In the genomic region with DNA sequence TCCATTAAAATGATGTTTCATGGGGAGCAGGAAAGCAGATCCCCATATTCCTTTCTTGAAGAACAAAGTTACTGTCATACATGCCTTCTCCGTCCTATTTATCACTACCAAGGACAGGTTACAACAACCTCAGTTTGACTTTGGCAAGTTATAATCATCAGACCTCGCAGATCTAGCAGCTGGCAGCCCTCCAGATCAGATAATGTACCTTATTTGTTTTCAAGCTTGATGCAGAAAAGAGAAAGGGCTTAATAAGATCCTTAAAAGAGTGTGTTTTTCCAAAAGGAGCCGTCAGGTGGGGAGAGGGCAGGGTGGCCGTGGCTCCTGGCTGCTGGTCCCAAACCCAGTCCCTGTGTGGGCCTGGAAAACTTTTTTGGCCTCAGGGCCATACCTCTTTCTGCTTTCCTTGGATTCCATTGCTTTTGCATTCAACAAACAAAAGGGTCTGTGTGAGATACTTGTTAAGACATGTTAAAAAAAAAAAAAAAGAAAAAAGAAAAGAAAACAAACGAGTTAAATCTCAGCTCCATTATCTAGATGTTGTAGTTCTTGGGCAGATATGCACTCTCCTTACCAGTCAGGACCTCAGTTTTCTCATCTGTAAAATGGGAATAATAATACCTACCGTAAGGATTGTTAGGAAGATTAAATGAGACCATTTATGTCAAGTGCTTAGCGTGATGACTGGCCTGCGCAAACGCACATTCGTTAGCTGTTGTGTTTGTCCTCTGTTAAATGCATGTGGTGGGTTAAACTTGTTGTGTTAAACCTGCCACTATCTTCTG, we compare ENCODE assay signal across 3 cellular contexts.
TF ChIP-seq lines count a peak whose summit lies in the region.

No MANE protein-coding gene starts in this region.

TF ChIP-seq in SK-N-SH, 30 proteins besides CTCF, POLR2A, EP300 and RAD21:
- TF ChIP-seq NFIC (IDR thresholded peaks at IDR 0.05; ENCODE audit: borderline replicate concordance) (peak; percentile 31; the same call in 1 of the 2 replicates), TEAD4 (IDR thresholded peaks at IDR 0.05; ENCODE audit: borderline replicate concordance, insufficient read depth) (no peak), USF1 (IDR thresholded peaks at IDR 0.05; ENCODE audit: borderline replicate concordance, low read depth) (no peak)

TF ChIP-seq in SK-N-SH treated with all-trans-retinoic acid at 6 μM for 48 hours, 23 proteins besides CTCF, POLR2A, EP300 and RAD21:
- TF ChIP-seq ARNTL (CRISPR knock-in tag; IDR thresholded peaks at IDR 0.05; ENCODE audit: borderline replicate concordance, low read depth) (no peak), PATZ1 (CRISPR knock-in tag; IDR thresholded peaks at IDR 0.05; ENCODE audit: borderline replicate concordance) (no peak), OSR1 (CRISPR knock-in tag; IDR thresholded peaks at IDR 0.05) (no peak), CSDC2 (CRISPR knock-in tag; IDR thresholded peaks at IDR 0.05) (no peak), BACH2 (CRISPR knock-in tag; IDR thresholded peaks at IDR 0.05; ENCODE audit: borderline replicate concordance) (no peak), PPARA (CRISPR knock-in tag; IDR thresholded peaks at IDR 0.05; ENCODE audit: borderline replicate concordance) (no peak), SNAI2 (CRISPR knock-in tag; IDR thresholded peaks at IDR 0.05) (no peak), RARB (CRISPR knock-in tag; IDR thresholded peaks at IDR 0.05) (no peak), ZFP3 (CRISPR knock-in tag; IDR thresholded peaks at IDR 0.05) (no peak), ZNF565 (CRISPR knock-in tag; conservative IDR thresholded peaks at IDR 0.05; ENCODE audit: low read depth) (no peak), ZC3H10 (CRISPR knock-in tag; IDR thresholded peaks at IDR 0.05) (no peak), ISL1 (CRISPR knock-in tag; IDR thresholded peaks at IDR 0.05) (no peak), ZNF8 (CRISPR knock-in tag; IDR thresholded peaks at IDR 0.05) (no peak), TCF4 (CRISPR knock-in tag; IDR thresholded peaks at IDR 0.05; ENCODE audit: borderline replicate concordance) (no peak), ZFP30 (CRISPR knock-in tag; IDR thresholded peaks at IDR 0.05) (no peak)
- TF ChIP-seq, protein P1, sequence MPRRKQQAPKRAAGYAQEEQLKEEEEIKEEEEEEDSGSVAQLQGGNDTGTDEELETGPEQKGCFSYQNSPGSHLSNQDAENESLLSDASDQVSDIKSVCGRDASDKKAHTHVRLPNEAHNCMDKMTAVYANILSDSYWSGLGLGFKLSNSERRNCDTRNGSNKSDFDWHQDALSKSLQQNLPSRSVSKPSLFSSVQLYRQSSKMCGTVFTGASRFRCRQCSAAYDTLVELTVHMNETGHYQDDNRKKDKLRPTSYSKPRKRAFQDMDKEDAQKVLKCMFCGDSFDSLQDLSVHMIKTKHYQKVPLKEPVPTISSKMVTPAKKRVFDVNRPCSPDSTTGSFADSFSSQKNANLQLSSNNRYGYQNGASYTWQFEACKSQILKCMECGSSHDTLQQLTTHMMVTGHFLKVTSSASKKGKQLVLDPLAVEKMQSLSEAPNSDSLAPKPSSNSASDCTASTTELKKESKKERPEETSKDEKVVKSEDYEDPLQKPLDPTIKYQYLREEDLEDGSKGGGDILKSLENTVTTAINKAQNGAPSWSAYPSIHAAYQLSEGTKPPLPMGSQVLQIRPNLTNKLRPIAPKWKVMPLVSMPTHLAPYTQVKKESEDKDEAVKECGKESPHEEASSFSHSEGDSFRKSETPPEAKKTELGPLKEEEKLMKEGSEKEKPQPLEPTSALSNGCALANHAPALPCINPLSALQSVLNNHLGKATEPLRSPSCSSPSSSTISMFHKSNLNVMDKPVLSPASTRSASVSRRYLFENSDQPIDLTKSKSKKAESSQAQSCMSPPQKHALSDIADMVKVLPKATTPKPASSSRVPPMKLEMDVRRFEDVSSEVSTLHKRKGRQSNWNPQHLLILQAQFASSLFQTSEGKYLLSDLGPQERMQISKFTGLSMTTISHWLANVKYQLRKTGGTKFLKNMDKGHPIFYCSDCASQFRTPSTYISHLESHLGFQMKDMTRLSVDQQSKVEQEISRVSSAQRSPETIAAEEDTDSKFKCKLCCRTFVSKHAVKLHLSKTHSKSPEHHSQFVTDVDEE (CRISPR knock-in tag; IDR thresholded peaks at IDR 0.05) = no peak
- TF ChIP-seq, protein P2, sequence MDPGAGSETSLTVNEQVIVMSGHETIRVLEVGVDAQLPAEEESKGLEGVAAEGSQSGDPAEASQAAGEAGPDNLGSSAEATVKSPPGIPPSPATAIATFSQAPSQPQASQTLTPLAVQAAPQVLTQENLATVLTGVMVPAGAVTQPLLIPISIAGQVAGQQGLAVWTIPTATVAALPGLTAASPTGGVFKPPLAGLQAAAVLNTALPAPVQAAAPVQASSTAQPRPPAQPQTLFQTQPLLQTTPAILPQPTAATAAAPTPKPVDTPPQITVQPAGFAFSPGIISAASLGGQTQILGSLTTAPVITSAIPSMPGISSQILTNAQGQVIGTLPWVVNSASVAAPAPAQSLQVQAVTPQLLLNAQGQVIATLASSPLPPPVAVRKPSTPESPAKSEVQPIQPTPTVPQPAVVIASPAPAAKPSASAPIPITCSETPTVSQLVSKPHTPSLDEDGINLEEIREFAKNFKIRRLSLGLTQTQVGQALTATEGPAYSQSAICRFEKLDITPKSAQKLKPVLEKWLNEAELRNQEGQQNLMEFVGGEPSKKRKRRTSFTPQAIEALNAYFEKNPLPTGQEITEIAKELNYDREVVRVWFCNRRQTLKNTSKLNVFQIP (CRISPR knock-in tag; IDR thresholded peaks at IDR 0.05; ENCODE audit: borderline replicate concordance, low read depth) = no peak
TF ChIP-seq in SK-N-SH treated with all-trans-retinoic acid at 6 μM for 48 hours: peak in this region for 0.

TF ChIP-seq in H1, 55 proteins besides CTCF, POLR2A, EP300 and RAD21:
- TF ChIP-seq, protein P3, sequence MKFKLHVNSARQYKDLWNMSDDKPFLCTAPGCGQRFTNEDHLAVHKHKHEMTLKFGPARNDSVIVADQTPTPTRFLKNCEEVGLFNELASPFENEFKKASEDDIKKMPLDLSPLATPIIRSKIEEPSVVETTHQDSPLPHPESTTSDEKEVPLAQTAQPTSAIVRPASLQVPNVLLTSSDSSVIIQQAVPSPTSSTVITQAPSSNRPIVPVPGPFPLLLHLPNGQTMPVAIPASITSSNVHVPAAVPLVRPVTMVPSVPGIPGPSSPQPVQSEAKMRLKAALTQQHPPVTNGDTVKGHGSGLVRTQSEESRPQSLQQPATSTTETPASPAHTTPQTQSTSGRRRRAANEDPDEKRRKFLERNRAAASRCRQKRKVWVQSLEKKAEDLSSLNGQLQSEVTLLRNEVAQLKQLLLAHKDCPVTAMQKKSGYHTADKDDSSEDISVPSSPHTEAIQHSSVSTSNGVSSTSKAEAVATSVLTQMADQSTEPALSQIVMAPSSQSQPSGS (IDR thresholded peaks at IDR 0.05; ENCODE audit: low read length) = no peak
- TF ChIP-seq TAF1 (IDR thresholded peaks at IDR 0.05; ENCODE audit: low read depth, low read length) (no peak), HDAC2 (IDR thresholded peaks at IDR 0.05; ENCODE audit: borderline replicate concordance in 1 of 2, low read depth in 2 of 2, low read length in 2 of 2) (no peak), GABPA (IDR thresholded peaks at IDR 0.05; ENCODE audit: borderline replicate concordance, insufficient read depth, low read length) (no peak), NRF1 (IDR thresholded peaks at IDR 0.05; ENCODE audit: low read depth, low read length) (no peak), ASH2L (IDR thresholded peaks at IDR 0.05; ENCODE audit: low read length) (no peak), SIX5 (IDR thresholded peaks at IDR 0.05; ENCODE audit: low read depth, low read length) (no peak), TBP (IDR thresholded peaks at IDR 0.05; ENCODE audit: low read depth, low read length) (no peak), CEBPB (IDR thresholded peaks at IDR 0.05; ENCODE audit: low read depth, low read length) (no peak), SRF (IDR thresholded peaks at IDR 0.05; ENCODE audit: low read depth, low read length) (no peak), RBBP5 (IDR thresholded peaks at IDR 0.05; ENCODE audit: borderline replicate concordance, low read depth, low read length) (no peak), PHF8 (conservative IDR thresholded peaks at IDR 0.05; ENCODE audit: low read depth, low read length) (no peak), POLR2AphosphoS5 (IDR thresholded peaks at IDR 0.05; ENCODE audit: low read depth, low read length) (no peak)
- TF ChIP-seq, protein P4, sequence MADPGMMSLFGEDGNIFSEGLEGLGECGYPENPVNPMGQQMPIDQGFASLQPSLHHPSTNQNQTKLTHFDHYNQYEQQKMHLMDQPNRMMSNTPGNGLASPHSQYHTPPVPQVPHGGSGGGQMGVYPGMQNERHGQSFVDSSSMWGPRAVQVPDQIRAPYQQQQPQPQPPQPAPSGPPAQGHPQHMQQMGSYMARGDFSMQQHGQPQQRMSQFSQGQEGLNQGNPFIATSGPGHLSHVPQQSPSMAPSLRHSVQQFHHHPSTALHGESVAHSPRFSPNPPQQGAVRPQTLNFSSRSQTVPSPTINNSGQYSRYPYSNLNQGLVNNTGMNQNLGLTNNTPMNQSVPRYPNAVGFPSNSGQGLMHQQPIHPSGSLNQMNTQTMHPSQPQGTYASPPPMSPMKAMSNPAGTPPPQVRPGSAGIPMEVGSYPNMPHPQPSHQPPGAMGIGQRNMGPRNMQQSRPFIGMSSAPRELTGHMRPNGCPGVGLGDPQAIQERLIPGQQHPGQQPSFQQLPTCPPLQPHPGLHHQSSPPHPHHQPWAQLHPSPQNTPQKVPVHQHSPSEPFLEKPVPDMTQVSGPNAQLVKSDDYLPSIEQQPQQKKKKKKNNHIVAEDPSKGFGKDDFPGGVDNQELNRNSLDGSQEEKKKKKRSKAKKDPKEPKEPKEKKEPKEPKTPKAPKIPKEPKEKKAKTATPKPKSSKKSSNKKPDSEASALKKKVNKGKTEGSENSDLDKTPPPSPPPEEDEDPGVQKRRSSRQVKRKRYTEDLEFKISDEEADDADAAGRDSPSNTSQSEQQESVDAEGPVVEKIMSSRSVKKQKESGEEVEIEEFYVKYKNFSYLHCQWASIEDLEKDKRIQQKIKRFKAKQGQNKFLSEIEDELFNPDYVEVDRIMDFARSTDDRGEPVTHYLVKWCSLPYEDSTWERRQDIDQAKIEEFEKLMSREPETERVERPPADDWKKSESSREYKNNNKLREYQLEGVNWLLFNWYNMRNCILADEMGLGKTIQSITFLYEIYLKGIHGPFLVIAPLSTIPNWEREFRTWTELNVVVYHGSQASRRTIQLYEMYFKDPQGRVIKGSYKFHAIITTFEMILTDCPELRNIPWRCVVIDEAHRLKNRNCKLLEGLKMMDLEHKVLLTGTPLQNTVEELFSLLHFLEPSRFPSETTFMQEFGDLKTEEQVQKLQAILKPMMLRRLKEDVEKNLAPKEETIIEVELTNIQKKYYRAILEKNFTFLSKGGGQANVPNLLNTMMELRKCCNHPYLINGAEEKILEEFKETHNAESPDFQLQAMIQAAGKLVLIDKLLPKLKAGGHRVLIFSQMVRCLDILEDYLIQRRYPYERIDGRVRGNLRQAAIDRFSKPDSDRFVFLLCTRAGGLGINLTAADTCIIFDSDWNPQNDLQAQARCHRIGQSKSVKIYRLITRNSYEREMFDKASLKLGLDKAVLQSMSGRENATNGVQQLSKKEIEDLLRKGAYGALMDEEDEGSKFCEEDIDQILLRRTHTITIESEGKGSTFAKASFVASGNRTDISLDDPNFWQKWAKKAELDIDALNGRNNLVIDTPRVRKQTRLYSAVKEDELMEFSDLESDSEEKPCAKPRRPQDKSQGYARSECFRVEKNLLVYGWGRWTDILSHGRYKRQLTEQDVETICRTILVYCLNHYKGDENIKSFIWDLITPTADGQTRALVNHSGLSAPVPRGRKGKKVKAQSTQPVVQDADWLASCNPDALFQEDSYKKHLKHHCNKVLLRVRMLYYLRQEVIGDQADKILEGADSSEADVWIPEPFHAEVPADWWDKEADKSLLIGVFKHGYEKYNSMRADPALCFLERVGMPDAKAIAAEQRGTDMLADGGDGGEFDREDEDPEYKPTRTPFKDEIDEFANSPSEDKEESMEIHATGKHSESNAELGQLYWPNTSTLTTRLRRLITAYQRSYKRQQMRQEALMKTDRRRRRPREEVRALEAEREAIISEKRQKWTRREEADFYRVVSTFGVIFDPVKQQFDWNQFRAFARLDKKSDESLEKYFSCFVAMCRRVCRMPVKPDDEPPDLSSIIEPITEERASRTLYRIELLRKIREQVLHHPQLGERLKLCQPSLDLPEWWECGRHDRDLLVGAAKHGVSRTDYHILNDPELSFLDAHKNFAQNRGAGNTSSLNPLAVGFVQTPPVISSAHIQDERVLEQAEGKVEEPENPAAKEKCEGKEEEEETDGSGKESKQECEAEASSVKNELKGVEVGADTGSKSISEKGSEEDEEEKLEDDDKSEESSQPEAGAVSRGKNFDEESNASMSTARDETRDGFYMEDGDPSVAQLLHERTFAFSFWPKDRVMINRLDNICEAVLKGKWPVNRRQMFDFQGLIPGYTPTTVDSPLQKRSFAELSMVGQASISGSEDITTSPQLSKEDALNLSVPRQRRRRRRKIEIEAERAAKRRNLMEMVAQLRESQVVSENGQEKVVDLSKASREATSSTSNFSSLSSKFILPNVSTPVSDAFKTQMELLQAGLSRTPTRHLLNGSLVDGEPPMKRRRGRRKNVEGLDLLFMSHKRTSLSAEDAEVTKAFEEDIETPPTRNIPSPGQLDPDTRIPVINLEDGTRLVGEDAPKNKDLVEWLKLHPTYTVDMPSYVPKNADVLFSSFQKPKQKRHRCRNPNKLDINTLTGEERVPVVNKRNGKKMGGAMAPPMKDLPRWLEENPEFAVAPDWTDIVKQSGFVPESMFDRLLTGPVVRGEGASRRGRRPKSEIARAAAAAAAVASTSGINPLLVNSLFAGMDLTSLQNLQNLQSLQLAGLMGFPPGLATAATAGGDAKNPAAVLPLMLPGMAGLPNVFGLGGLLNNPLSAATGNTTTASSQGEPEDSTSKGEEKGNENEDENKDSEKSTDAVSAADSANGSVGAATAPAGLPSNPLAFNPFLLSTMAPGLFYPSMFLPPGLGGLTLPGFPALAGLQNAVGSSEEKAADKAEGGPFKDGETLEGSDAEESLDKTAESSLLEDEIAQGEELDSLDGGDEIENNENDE (IDR thresholded peaks at IDR 0.05; ENCODE audit: insufficient replicate concordance, low read length) = no peak
